In genomic region chr7:94781236-94781635, GRCh38 we compare ENCODE assay signal across 28 cellular contexts.
"Had no signal": no experiment of that assay in that cellular context is flagged by ENCODE, and none has a peak within 500 bp of the region (broad histone marks: within the 10 kb centered on the region; RNA-seq: fewer than 3 reads in every experiment).

No MANE protein-coding gene starts in this region.

- H3K4me1 Mint-ChIP-seq: naive thymus-derived CD4-positive, alpha-beta T cell; stimulated activated naive B cell treated with anti-CD40 and anti-IgM and Interleukin-4, amounts not matched to agents 10 μg/mL and 1 μg/mL and 100 μg/mL, for 72 hours had no signal

- H3K9me3 Mint-ChIP-seq: natural killer cell treated with Interleukin-12 subunit alpha and Interleukin-12 subunit beta and Interleukin-15 and Interleukin-18, amount 100 ng/mL, for 72 hours had no signal

- FAIRE-seq: keratinocyte had no signal

- H3K27me3 ChIP-seq: heart left ventricle, left lung, ovary, right atrium auricular region, suprapubic skin, tibial artery, uterus had no signal

- H3K9me3 ChIP-seq: mucosa of descending colon, ovary, thoracic aorta, uterus had no signal

- H3K4me3 ChIP-seq: heart left ventricle, left lung, lung, mucosa of descending colon, ovary, right atrium auricular region, skin epidermis, suprapubic skin, thoracic aorta, tibial artery, uterus had no signal

- H3K27me3 Mint-ChIP-seq: natural killer cell treated with Interleukin-12 subunit alpha and Interleukin-12 subunit beta and Interleukin-15 and Interleukin-18, amount 100 ng/mL, for 72 hours; progenitor cell of endocrine pancreas; stimulated activated naive B cell treated with anti-CD40 and anti-IgM and Interleukin-4, amounts not matched to agents 10 μg/mL and 1 μg/mL and 100 μg/mL, for 72 hours; stimulated activated naive CD8-positive, alpha-beta T cell treated with anti-CD3 and anti-CD28 coated beads, Interleukin-15, Interleukin-2, amounts not matched to agents 100 ng/mL and 50 ng/mL, for 24 hours; type B pancreatic cell had no signal

- H3K27ac ChIP-seq: heart left ventricle, left lung, ovary, right atrium auricular region, skin epidermis, suprapubic skin, thoracic aorta, tibial artery, uterus had no signal

- H3K4me3 Mint-ChIP-seq: naive thymus-derived CD4-positive, alpha-beta T cell; natural killer cell treated with Interleukin-12 subunit alpha and Interleukin-12 subunit beta and Interleukin-15 and Interleukin-18, amount 100 ng/mL, for 72 hours; stimulated activated naive B cell treated with anti-CD40 and anti-IgM and Interleukin-4, amounts not matched to agents 10 μg/mL and 1 μg/mL and 100 μg/mL, for 72 hours; stimulated activated naive CD8-positive, alpha-beta T cell treated with anti-CD3 and anti-CD28 coated beads, Interleukin-15, Interleukin-2, amounts not matched to agents 100 ng/mL and 50 ng/mL, for 24 hours; type B pancreatic cell had no signal

- H3K27ac Mint-ChIP-seq: naive thymus-derived CD4-positive, alpha-beta T cell; natural killer cell treated with Interleukin-12 subunit alpha and Interleukin-12 subunit beta and Interleukin-15 and Interleukin-18, amount 100 ng/mL, for 72 hours; stimulated activated naive B cell treated with anti-CD40 and anti-IgM and Interleukin-4, amounts not matched to agents 10 μg/mL and 1 μg/mL and 100 μg/mL, for 72 hours; stimulated activated naive CD8-positive, alpha-beta T cell treated with anti-CD3 and anti-CD28 coated beads, Interleukin-15, Interleukin-2, amounts not matched to agents 100 ng/mL and 50 ng/mL, for 24 hours; type B pancreatic cell had no signal

- H3K4me1 ChIP-seq: left lung, right atrium auricular region, suprapubic skin, tibial artery, uterus had no signal

- ATAC-seq: heart left ventricle; left cardiac atrium; left lung; mucosa of descending colon; naive thymus-derived CD4-positive, alpha-beta T cell; natural killer cell treated with Interleukin-12 subunit alpha and Interleukin-12 subunit beta and Interleukin-15 and Interleukin-18, amount 100 ng/mL, for 72 hours; sciatic nerve; stimulated activated naive B cell treated with anti-CD40 and anti-IgM and Interleukin-4, amounts not matched to agents 10 μg/mL and 1 μg/mL and 100 μg/mL, for 72 hours had no signal

- H3K36me3 ChIP-seq: heart left ventricle, left lung, ovary, right atrium auricular region, suprapubic skin, thoracic aorta, tibial artery, uterus had no signal

- H3K36me3 Mint-ChIP-seq: naive thymus-derived CD4-positive, alpha-beta T cell; natural killer cell treated with Interleukin-12 subunit alpha and Interleukin-12 subunit beta and Interleukin-15 and Interleukin-18, amount 100 ng/mL, for 72 hours; stimulated activated naive B cell treated with anti-CD40 and anti-IgM and Interleukin-4, amounts not matched to agents 10 μg/mL and 1 μg/mL and 100 μg/mL, for 72 hours; type B pancreatic cell had no signal

- DNase-seq: glutamatergic neuron; heart left ventricle; kidney glomerular epithelial cell; left cardiac atrium; left lung; mesendoderm; midbrain; mucosa of descending colon; naive thymus-derived CD4-positive, alpha-beta T cell; ovary; stimulated activated CD4-positive, alpha-beta T cell treated with anti-CD3 and anti-CD28 coated beads, Interleukin-12 subunit alpha, Interleukin-12 subunit beta, amount 100 ng/mL, for 4 hours; stimulated activated CD4-positive, alpha-beta T cell treated with anti-CD3 and anti-CD28 coated beads, Interleukin-15, amount 100 ng/mL, for 24 hours; stimulated activated CD4-positive, alpha-beta T cell treated with anti-CD3 and anti-CD28 coated beads, Interleukin-2, amount 100 ng/mL, for 24 hours; stimulated activated CD4-positive, alpha-beta T cell treated with anti-CD3 and anti-CD28 coated beads, Interleukin-4, amount 100 ng/mL, for 1 hour; stimulated activated naive B cell treated with anti-CD40 and anti-IgM and Interleukin-4, amounts not matched to agents 10 μg/mL and 1 μg/mL and 100 μg/mL, for 72 hours; tibial artery; uterus had no signal
